16 cellular contexts compared by ENCODE assay signal in the genomic region with DNA sequence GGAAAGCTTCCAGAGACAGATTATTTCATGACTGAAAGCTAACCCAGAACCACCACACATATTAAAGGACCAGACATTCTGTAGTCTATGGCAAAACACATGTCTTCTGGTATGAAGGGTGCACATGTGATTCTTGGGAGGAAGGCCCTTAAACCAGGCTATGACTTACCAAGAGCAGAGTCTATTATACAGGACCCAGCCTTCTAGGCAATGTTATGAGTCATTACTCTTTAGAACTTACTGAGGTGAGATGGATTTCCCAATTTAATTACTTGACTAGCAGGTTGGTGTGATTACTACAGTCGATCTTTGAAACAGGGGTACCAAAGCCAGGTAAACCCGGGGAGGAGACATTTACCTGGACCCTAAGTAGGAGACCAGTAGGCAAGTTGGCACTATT.
DNase-seq lines count a peak whose midpoint lies in the region; FAIRE-seq and TF ChIP-seq lines count a peak whose summit lies in the region.
"Had no signal": no experiment of that assay in that cellular context is flagged by ENCODE, and none has a peak within 500 bp of the region (broad histone marks: within the 10 kb centered on the region; RNA-seq: fewer than 3 reads in every experiment).

No MANE protein-coding gene starts in this region.

- H3K27me3 ChIP-seq in breast epithelium (no peaks in the 10 kb centered on the region), keratinocyte (ENCODE audit: control insufficient read depth, extremely low read depth, insufficient read depth, low read length) (no peaks in the 10 kb centered on the region)
- H3K27me3 ChIP-seq: BLaER1 had no signal

- no peaks in the 10 kb centered on the region for H3K36me3 ChIP-seq in breast epithelium
- no peaks in the 10 kb centered on the region for H3K36me3 ChIP-seq in keratinocyte (ENCODE audit: control insufficient read depth in 2 of 2, extremely low read depth in 1 of 2, insufficient read depth in 2 of 2, low read length in 2 of 2)
- H3K36me3 ChIP-seq: BLaER1, HAP-1 had no signal

- dilution Hi-C loops in keratinocyte (cut with MboI; ENCODE audit: extremely low pct_ligation_motif_present, low sequenced_read_pairs): no loop called here

- peak; percentile 26 for FAIRE-seq in keratinocyte (lab: Jason Lieb, UNC)
- FAIRE-seq: HepG2 had no signal

- no peak overlapping the region for H3K4me3 Mint-ChIP-seq in MCF 10A (ENCODE audit: unreplicated experiment)
- H3K4me3 Mint-ChIP-seq in activated T-helper 2 cell treated with anti-CD3 and anti-CD28 coated beads, Interferon-gamma antibody, Interleukin-2, Interleukin-4, amounts not matched to agents 10 μg/mL and 5 μg/mL and 100 μg/mL, durations not matched to agents 14 hours and 24 hours and 36 hours (ENCODE audit: low read depth): no peak overlapping the region
- H3K4me3 Mint-ChIP-seq: CD14-positive monocyte; CD4-positive, alpha-beta memory T cell had no signal

- H3K4me2 ChIP-seq in keratinocyte (ENCODE audit: control insufficient read depth, extremely low read depth, insufficient read depth, low read depth, low read length): no peak overlapping the region
- H3K4me2 ChIP-seq: BLaER1 had no signal

- H3K4me1 ChIP-seq in breast epithelium: no peaks in the 10 kb centered on the region
- no peaks in the 10 kb centered on the region for H3K4me1 ChIP-seq in keratinocyte (ENCODE audit: control insufficient read depth, extremely low read depth, insufficient read depth, low read length)
- H3K4me1 ChIP-seq: BLaER1, HAP-1 had no signal

- no TSS peak for BruUV-seq in MCF 10A (replicated peaks; lab: Mats Ljungman, UMichigan)

- no peaks in the 10 kb centered on the region for H3K27me3 Mint-ChIP-seq in MCF 10A (ENCODE audit: insufficient read depth, unreplicated experiment)
- H3K27me3 Mint-ChIP-seq in activated T-helper 2 cell treated with anti-CD3 and anti-CD28 coated beads, Interferon-gamma antibody, Interleukin-2, Interleukin-4, amounts not matched to agents 10 μg/mL and 5 μg/mL and 100 μg/mL, durations not matched to agents 14 hours and 24 hours and 36 hours (ENCODE audit: low read depth): peaks cover 4% of the 10 kb centered on the region

- POLR2A ChIA-PET in MCF 10A (lab: Yijun Ruan, JAX): no interaction called here

- H3K27ac Mint-ChIP-seq in MCF 10A (ENCODE audit: low read depth, unreplicated experiment): no peak overlapping the region
- no peak overlapping the region for H3K27ac Mint-ChIP-seq in activated T-helper 2 cell treated with anti-CD3 and anti-CD28 coated beads, Interferon-gamma antibody, Interleukin-2, Interleukin-4, amounts not matched to agents 10 μg/mL and 5 μg/mL and 100 μg/mL, durations not matched to agents 14 hours and 24 hours and 36 hours
- H3K27ac Mint-ChIP-seq: CD14-positive monocyte; CD4-positive, alpha-beta memory T cell had no signal

- no peak for TF ChIP-seq CTCF in MCF 10A (IDR thresholded peaks at IDR 0.05; ENCODE audit: unreplicated experiment)
- TF ChIP-seq CTCF in breast epithelium (IDR thresholded peaks at IDR 0.05): no peak
- no peak for TF ChIP-seq CTCF in keratinocyte (optimal IDR thresholded peaks at IDR 0.05 in 1 of 3, IDR thresholded peaks at IDR 0.05 in 1 of 3, conservative IDR thresholded peaks at IDR 0.05 in 1 of 3; ENCODE audit: extremely low read depth in 1 of 3, insufficient read depth in 2 of 3, low read length in 3 of 3)

- no peak overlapping the region for H2AFZ ChIP-seq in keratinocyte (ENCODE audit: control insufficient read depth, low read length)

- no peak for TF ChIP-seq POLR2A in breast epithelium (IDR thresholded peaks at IDR 0.05)

- no peaks in the 10 kb centered on the region for H3K36me3 Mint-ChIP-seq in MCF 10A (ENCODE audit: insufficient read depth, unreplicated experiment)
- H3K36me3 Mint-ChIP-seq in activated T-helper 2 cell treated with anti-CD3 and anti-CD28 coated beads, Interferon-gamma antibody, Interleukin-2, Interleukin-4, amounts not matched to agents 10 μg/mL and 5 μg/mL and 100 μg/mL, durations not matched to agents 14 hours and 24 hours and 36 hours (ENCODE audit: low read depth): no peaks in the 10 kb centered on the region
- H3K36me3 Mint-ChIP-seq: CD14-positive monocyte; CD4-positive, alpha-beta memory T cell had no signal

- no peaks in the 10 kb centered on the region for H3K4me1 Mint-ChIP-seq in MCF 10A (ENCODE audit: insufficient read depth, unreplicated experiment)
- no peaks in the 10 kb centered on the region for H3K4me1 Mint-ChIP-seq in activated T-helper 2 cell treated with anti-CD3 and anti-CD28 coated beads, Interferon-gamma antibody, Interleukin-2, Interleukin-4, amounts not matched to agents 10 μg/mL and 5 μg/mL and 100 μg/mL, durations not matched to agents 14 hours and 24 hours and 36 hours (ENCODE audit: low read depth)
- H3K4me1 Mint-ChIP-seq: CD14-positive monocyte; CD4-positive, alpha-beta memory T cell had no signal

- no peaks in the 10 kb centered on the region for H3K9me1 ChIP-seq in keratinocyte (ENCODE audit: control insufficient read depth, extremely low read depth, insufficient read depth, low read length)

- intact Hi-C loops in MCF 10A (cut with micrococcal nuclease): no loop called here
- intact Hi-C loops in breast epithelium (cut with DNase I; ENCODE audit: low total_unique reads): no loop called here
- intact Hi-C loops in activated T-helper 2 cell treated with anti-CD3 and anti-CD28 coated beads, Interferon-gamma antibody, Interleukin-2, Interleukin-4, amounts not matched to agents 10 μg/mL and 5 μg/mL and 100 μg/mL, durations not matched to agents 14 hours and 24 hours and 36 hours (cut with micrococcal nuclease): no loop called here

- H3K9ac ChIP-seq in keratinocyte (ENCODE audit: control insufficient read depth, extremely low read depth, insufficient read depth, low read length): no peak overlapping the region
- H3K9ac ChIP-seq: BLaER1 had no signal

- no peaks in the 10 kb centered on the region for H4K20me1 ChIP-seq in keratinocyte (ENCODE audit: control insufficient read depth, extremely low read depth, insufficient read depth, low read length)
- H4K20me1 ChIP-seq: BLaER1 had no signal

- H3K9me3 ChIP-seq in breast epithelium (no peaks in the 10 kb centered on the region), keratinocyte (ENCODE audit: control insufficient read depth, low read depth, low read length) (no peaks in the 10 kb centered on the region)
- H3K9me3 ChIP-seq: BLaER1, HAP-1 had no signal

- H3K4me3 ChIP-seq in breast epithelium: no peak overlapping the region
- H3K4me3 ChIP-seq in keratinocyte (ENCODE audit: control insufficient read depth in 2 of 3, extremely low read depth in 1 of 3, insufficient read depth in 2 of 3, low read depth in 1 of 3, low read length in 3 of 3): no peak overlapping the region
- H3K4me3 ChIP-seq: BLaER1, HAP-1 had no signal

- H3K27ac ChIP-seq in breast epithelium: no peak overlapping the region
- no peak overlapping the region for H3K27ac ChIP-seq in epithelial cell of prostate
- H3K27ac ChIP-seq in keratinocyte (ENCODE audit: control insufficient read depth, insufficient read depth, low read length): no peak overlapping the region
- H3K27ac ChIP-seq: BLaER1 had no signal

- CTCF ChIA-PET in MCF 10A (lab: Yijun Ruan, JAX): no interaction called here

- DNase-seq in MCF 10A (ENCODE audit: unreplicated experiment) (peak; percentile 17), breast epithelium (ENCODE audit: low spot score in 2 of 2) (no peak), epithelial cell of prostate (ENCODE audit: low read depth, low spot score) (peak; percentile 18), keratinocyte (ENCODE audit: low read depth, low spot score) (no peak), NCI-H2029 treated with DMSO at 0.1 percent for 48 hours (lab: John Stamatoyannopoulos, UW) (no peak), cerebellar cortex (ENCODE audit: low spot score) (no peak)
- DNase-seq in activated T-helper 2 cell treated with anti-CD3 and anti-CD28 coated beads, Interferon-gamma antibody, Interleukin-2, Interleukin-4, amounts not matched to agents 10 μg/mL and 5 μg/mL and 100 μg/mL, durations not matched to agents 14 hours and 24 hours and 36 hours (ENCODE audit: low spot score): no peak
- DNase-seq: 8988T; Calu3; CD4-positive, alpha-beta memory T cell; DMS79 treated with DMSO at 0.1 percent for 48 hours; GF-D8 had no signal

- peaks cover 2% of the 10 kb centered on the region for H3K9me3 Mint-ChIP-seq in MCF 10A (ENCODE audit: unreplicated experiment)
- H3K9me3 Mint-ChIP-seq in activated T-helper 2 cell treated with anti-CD3 and anti-CD28 coated beads, Interferon-gamma antibody, Interleukin-2, Interleukin-4, amounts not matched to agents 10 μg/mL and 5 μg/mL and 100 μg/mL, durations not matched to agents 14 hours and 24 hours and 36 hours: no peaks in the 10 kb centered on the region

- no peaks in the 10 kb centered on the region for H3K79me2 ChIP-seq in keratinocyte (ENCODE audit: control insufficient read depth, insufficient read depth, low read length)

Comparison
In these comparisons a context has a peak if more than half of its experiments do, and no peak if none do; other contexts are left out.
1. DNase-seq: peak in MCF 10A (single experiment) and epithelial cell of prostate (single experiment); none in breast epithelium (0 of 2), keratinocyte (single experiment), activated T-helper 2 cell treated with anti-CD3 and anti-CD28 coated beads, Interferon-gamma antibody, Interleukin-2, Interleukin-4, amounts not matched to agents 10 μg/mL and 5 μg/mL and 100 μg/mL, durations not matched to agents 14 hours and 24 hours and 36 hours (single experiment), NCI-H2029 treated with DMSO at 0.1 percent for 48 hours (single experiment) and cerebellar cortex (single experiment).